8 cellular contexts compared by ENCODE assay signal in the genomic region with DNA sequence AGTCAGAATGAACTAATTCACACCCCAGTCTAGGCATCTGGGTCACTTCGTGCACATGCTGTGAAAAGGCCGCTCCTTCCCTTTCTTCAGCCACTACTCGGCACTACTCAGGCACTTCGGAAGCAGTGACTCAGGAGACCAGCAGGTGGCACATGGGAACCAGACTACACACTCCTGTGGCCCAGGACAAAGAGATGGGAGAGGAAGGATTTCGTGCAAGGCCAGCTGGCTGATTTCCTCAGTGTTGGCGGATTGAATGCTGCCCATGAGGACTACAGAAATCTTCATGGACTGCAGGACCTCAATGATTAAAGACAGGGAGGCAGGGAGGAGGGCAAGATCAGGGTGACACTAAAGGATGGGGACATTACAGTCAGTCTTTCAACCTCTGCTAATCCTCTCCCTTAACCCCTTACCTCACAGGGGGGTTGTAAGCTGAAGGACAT.
DNase-seq lines count a peak whose midpoint lies in the region; ATAC-seq and TF ChIP-seq lines count a peak whose summit lies in the region.

No MANE protein-coding gene starts in this region.

- no peak overlapping the region for H3K27ac ChIP-seq in lower lobe of right lung

- ATAC-seq in GM19397 (IDR thresholded peaks at IDR 0.05; ENCODE audit: unreplicated experiment) (peak; percentile 57), HG03460 (IDR thresholded peaks at IDR 0.05; ENCODE audit: unreplicated experiment) (peak; percentile 52), lower lobe of right lung (peak; percentile 95 to 98)

- no peak overlapping the region for H3K27ac Mint-ChIP-seq in activated CD4-positive, alpha-beta T cell treated with anti-CD3 and anti-CD28 coated beads, Interleukin-2, amount 10 ng/mL, durations not matched to agents 7 days and 5 days

- no peaks in the 10 kb centered on the region for H3K9me3 Mint-ChIP-seq in activated CD4-positive, alpha-beta T cell treated with anti-CD3 and anti-CD28 coated beads, Interleukin-2, amount 10 ng/mL, durations not matched to agents 7 days and 5 days

- H3K4me3 ChIP-seq in lower lobe of right lung, result no peak overlapping the region

- no peaks in the 10 kb centered on the region for H3K9me3 ChIP-seq in lower lobe of right lung

- intact Hi-C loops in lower lobe of right lung (cut with DNase I), result no loop called here

- H3K4me1 Mint-ChIP-seq in activated CD4-positive, alpha-beta T cell treated with anti-CD3 and anti-CD28 coated beads, Interleukin-2, amount 10 ng/mL, durations not matched to agents 7 days and 5 days, result peaks cover 1% of the 10 kb centered on the region

- H3K36me3 ChIP-seq in lower lobe of right lung, result no peaks in the 10 kb centered on the region

- H3K27me3 ChIP-seq in lower lobe of right lung (ENCODE audit: low read depth), result no peaks in the 10 kb centered on the region

- H3K4me1 ChIP-seq in lower lobe of right lung, result no peaks in the 10 kb centered on the region

- H3K4me3 Mint-ChIP-seq in activated CD4-positive, alpha-beta T cell treated with anti-CD3 and anti-CD28 coated beads, Interleukin-2, amount 10 ng/mL, durations not matched to agents 7 days and 5 days, result no peak overlapping the region

- H3K27me3 Mint-ChIP-seq in activated CD4-positive, alpha-beta T cell treated with anti-CD3 and anti-CD28 coated beads, Interleukin-2, amount 10 ng/mL, durations not matched to agents 7 days and 5 days, result peaks cover 3% of the 10 kb centered on the region

- H3K36me3 Mint-ChIP-seq in activated CD4-positive, alpha-beta T cell treated with anti-CD3 and anti-CD28 coated beads, Interleukin-2, amount 10 ng/mL, durations not matched to agents 7 days and 5 days (ENCODE audit: low read depth), result no peaks in the 10 kb centered on the region

- CTCF ChIA-PET in activated CD4-positive, alpha-beta T cell treated with anti-CD3 and anti-CD28 coated beads, Interleukin-2, amount 10 ng/mL, durations not matched to agents 7 days and 5 days (lab: Charles Lee), result no interaction called here

- DNase-seq in CMK (ENCODE audit: low read depth) (peak; percentile 45), NCI-H524 treated with DMSO at 0.1 percent for 48 hours (lab: John Stamatoyannopoulos, UW) (peak; percentile 29), ecto neural progenitor cell (ENCODE audit: low spot score) (peak; percentile 86), lower lobe of right lung (peak; percentile 80)
- DNase-seq in activated CD4-positive, alpha-beta T cell treated with anti-CD3 and anti-CD28 coated beads, Interleukin-2, amount 10 ng/mL, durations not matched to agents 7 days and 5 days, result peak; percentile 61
- peak; percentile 27 for DNase-seq in stimulated activated CD8-positive, alpha-beta memory T cell treated with anti-CD3 and anti-CD28 coated beads, Interleukin-12 subunit alpha, Interleukin-12 subunit beta, amount 100 ng/mL, for 1 hour (ENCODE audit: low read depth)

- POLR2A ChIA-PET in activated CD4-positive, alpha-beta T cell treated with anti-CD3 and anti-CD28 coated beads, Interleukin-2, amount 10 ng/mL, durations not matched to agents 7 days and 5 days (lab: Charles Lee), result no interaction called here

- TF ChIP-seq CTCF in lower lobe of right lung (IDR thresholded peaks at IDR 0.05), result peak; percentile 75

Comparison
In these comparisons a context has a peak if more than half of its experiments do, and no peak if none do; other contexts are left out.
1. DNase-seq: peak in every context shown above with its lines; median percentile 86 in ecto neural progenitor cell; 80 in lower lobe of right lung; 61 in activated CD4-positive, alpha-beta T cell treated with anti-CD3 and anti-CD28 coated beads, Interleukin-2, amount 10 ng/mL, durations not matched to agents 7 days and 5 days; 45 in CMK; 29 in NCI-H524 treated with DMSO at 0.1 percent for 48 hours; 27 in stimulated activated CD8-positive, alpha-beta memory T cell treated with anti-CD3 and anti-CD28 coated beads, Interleukin-12 subunit alpha, Interleukin-12 subunit beta, amount 100 ng/mL, for 1 hour.